8 cellular contexts compared by ENCODE assay signal in the genomic region with DNA sequence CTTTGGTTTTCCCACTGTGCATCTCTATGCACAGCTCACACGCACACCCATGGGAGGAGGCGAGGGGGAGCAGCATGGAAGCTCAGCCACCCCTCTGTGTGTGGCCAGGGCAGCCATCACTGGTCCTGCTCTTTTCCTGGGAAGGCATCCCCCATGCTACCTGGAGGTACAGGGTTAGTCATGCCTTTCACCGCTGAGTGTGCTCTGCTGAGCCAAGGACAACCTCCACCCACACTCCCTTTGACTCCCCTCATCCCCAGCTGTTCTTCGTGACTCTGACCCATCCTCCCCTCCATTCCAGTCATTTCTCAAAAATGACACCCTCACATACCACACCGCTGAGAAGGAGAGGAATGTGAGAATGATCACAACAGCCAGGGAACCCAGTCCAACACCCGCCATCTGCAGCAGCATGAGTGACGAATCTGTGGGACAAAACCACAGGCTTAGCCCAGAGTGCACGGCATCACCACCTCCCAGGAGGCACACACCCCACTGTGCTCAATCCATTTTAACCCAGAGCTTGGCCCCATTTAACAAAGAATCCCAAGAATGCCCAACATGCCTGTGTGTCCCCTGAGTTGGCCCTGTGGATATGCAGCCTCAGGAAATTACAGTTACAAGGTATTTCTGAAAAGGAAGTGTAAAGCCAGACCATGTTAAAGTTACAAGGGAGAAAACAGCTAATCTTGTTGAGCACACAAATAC.
DNase-seq lines count a peak whose midpoint lies in the region; ATAC-seq and TF ChIP-seq lines count a peak whose summit lies in the region.

No MANE protein-coding gene starts in this region.

- peak; percentile 53 for ATAC-seq in esophagus mucosa

- no peaks in the 10 kb centered on the region for H3K9me3 Mint-ChIP-seq in neural crest cell

- no peak for TF ChIP-seq CTCF in neural crest cell (conservative IDR thresholded peaks at IDR 0.05)

- peaks cover 11% of the 10 kb centered on the region for H3K4me1 Mint-ChIP-seq in neural crest cell

- H3K27me3 Mint-ChIP-seq in neural crest cell (ENCODE audit: low read depth): no peaks in the 10 kb centered on the region

- H3K36me3 Mint-ChIP-seq in neural crest cell (ENCODE audit: low read depth): peaks cover 18% of the 10 kb centered on the region

- H3K4me3 Mint-ChIP-seq in neural crest cell: no peak overlapping the region

- DNase-seq in Daoy (ENCODE audit: low read depth): peak; percentile 100
- DNase-seq in NCI-H460 (ENCODE audit: extremely low read depth, low read depth): peak; percentile 80
- no peak for DNase-seq in neural crest cell (ENCODE audit: low read depth, low spot score)
- no peak for DNase-seq in GM19240 (ENCODE audit: insufficient read length, low spot score)
- DNase-seq in NCI-H1105 (lab: John Stamatoyannopoulos, UW): no peak
- DNase-seq in SHP77 (lab: John Stamatoyannopoulos, UW): no peak
- DNase-seq in NCI-H774 (lab: John Stamatoyannopoulos, UW): no peak

- H3K27ac Mint-ChIP-seq in neural crest cell (ENCODE audit: unreplicated experiment): peak overlapping the region; percentile 57

Comparison
In these comparisons a context has a peak if more than half of its experiments do, and no peak if none do; other contexts are left out.
1. DNase-seq: peak in Daoy (single experiment) and NCI-H460 (single experiment); none in neural crest cell (single experiment), GM19240 (single experiment), NCI-H1105 (single experiment), SHP77 (0 of 2) and NCI-H774 (single experiment).